9 cellular contexts compared by ENCODE assay signal in the genomic region with DNA sequence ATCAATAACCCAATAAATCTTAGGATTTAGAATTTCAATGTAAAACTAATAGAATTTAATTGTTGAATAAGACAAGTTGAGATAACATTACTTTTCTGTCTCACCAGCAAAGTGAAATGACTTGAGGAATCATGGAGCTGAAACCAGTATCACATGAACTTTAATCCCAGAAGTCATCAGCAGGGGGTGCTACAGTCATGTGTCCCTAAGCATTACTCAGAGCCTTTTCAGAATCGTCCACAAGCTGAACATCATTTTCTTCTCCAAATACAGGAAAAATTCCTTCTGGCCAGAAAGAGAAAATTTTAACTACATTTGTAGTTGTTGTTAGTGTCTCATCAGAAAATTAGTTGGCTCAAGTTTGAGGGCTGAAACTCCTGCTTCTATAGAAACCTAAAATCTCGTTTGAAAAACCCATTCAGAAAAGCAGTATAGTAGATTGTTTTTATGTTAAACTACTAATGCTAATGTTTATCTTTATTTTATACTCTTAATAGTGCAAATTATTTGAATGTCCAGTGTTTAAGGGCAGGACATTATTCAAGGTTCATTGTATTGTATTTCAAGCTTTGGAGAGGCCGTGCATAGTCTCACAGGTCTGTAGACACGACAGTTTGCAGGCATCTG.
A peak's percentile ranks its signal among the peaks of the same experiment; 100 is the strongest.
DNase-seq lines count a peak whose midpoint lies in the region; ATAC-seq and TF ChIP-seq lines count a peak whose summit lies in the region.
"Had no signal": no experiment of that assay in that cellular context is flagged by ENCODE, and none has a peak within 500 bp of the region (broad histone marks: within the 10 kb centered on the region; RNA-seq: fewer than 3 reads in every experiment).

No MANE protein-coding gene starts in this region.

- CTCF ChIA-PET in BJ (lab: Yijun Ruan, JAX): interaction anchor here (0.6 to 3.9 kb wide), 18 partner anchors 10 to 550 kb away, joined by 3 to 29 read pairs (median 3); no protein-coding TSS in a partner anchor

- H3K27ac Mint-ChIP-seq in natural killer cell treated with Interleukin-12 subunit alpha and Interleukin-12 subunit beta and Interleukin-15 and Interleukin-18, amount 100 ng/mL, for 72 hours: no peak overlapping the region
- H3K27ac Mint-ChIP-seq: T-helper 1 cell treated with Interleukin-12 subunit alpha and Interleukin-12 subunit beta and Interleukin-4 antibody, amounts not matched to agents 30 μg/mL and 1 μg/mL, for 36 hours had no signal

- H3K4me1 Mint-ChIP-seq in natural killer cell treated with Interleukin-12 subunit alpha and Interleukin-12 subunit beta and Interleukin-15 and Interleukin-18, amount 100 ng/mL, for 72 hours (ENCODE audit: low read depth in 2 of 2): no peaks in the 10 kb centered on the region

- no peaks in the 10 kb centered on the region for H3K36me3 ChIP-seq in BJ (ENCODE audit: control insufficient read depth, insufficient read depth, low read length)

- ATAC-seq in HG03045 (IDR thresholded peaks at IDR 0.05; ENCODE audit: unreplicated experiment) (peak; percentile 67), GM18870 (IDR thresholded peaks at IDR 0.05; ENCODE audit: unreplicated experiment) (no peak)
- no peak for ATAC-seq in natural killer cell treated with Interleukin-12 subunit alpha and Interleukin-12 subunit beta and Interleukin-15 and Interleukin-18, amount 100 ng/mL, for 72 hours

- no peaks in the 10 kb centered on the region for H3K27me3 ChIP-seq in BJ (ENCODE audit: control insufficient read depth, insufficient read depth, low read length)

- TF ChIP-seq CTCF in BJ (IDR thresholded peaks at IDR 0.05; ENCODE audit: insufficient read depth, low read depth, low read length) (peak; percentile 66), GM12875 (IDR thresholded peaks at IDR 0.05; ENCODE audit: borderline replicate concordance, insufficient read depth, low read depth, low read length) (peak; percentile 55; the same call in 1 of the 2 replicates)

- peaks cover 10% of the 10 kb centered on the region for H3K9me3 Mint-ChIP-seq in natural killer cell treated with Interleukin-12 subunit alpha and Interleukin-12 subunit beta and Interleukin-15 and Interleukin-18, amount 100 ng/mL, for 72 hours
- H3K9me3 Mint-ChIP-seq: T-helper 1 cell treated with Interleukin-12 subunit alpha and Interleukin-12 subunit beta and Interleukin-4 antibody, amounts not matched to agents 30 μg/mL and 1 μg/mL, for 36 hours had no signal

- POLR2A ChIA-PET in BJ (lab: Charles Lee): no interaction called here

- DNase-seq in BJ (ENCODE audit: low read depth) (peak; percentile 4), NCI-H446 treated with DMSO at 0.1 percent for 48 hours (lab: John Stamatoyannopoulos, UW) (peak; percentile 15), cerebellar cortex (ENCODE audit: low spot score) (peak; percentile 30), lung microvascular endothelial cell (ENCODE audit: low read depth in 2 of 2) (peak; percentile 70 to 75)
- no peak for DNase-seq in natural killer cell treated with Interleukin-12 subunit alpha and Interleukin-12 subunit beta and Interleukin-15 and Interleukin-18, amount 100 ng/mL, for 72 hours (ENCODE audit: low spot score)

- no peak overlapping the region for H3K4me3 Mint-ChIP-seq in natural killer cell treated with Interleukin-12 subunit alpha and Interleukin-12 subunit beta and Interleukin-15 and Interleukin-18, amount 100 ng/mL, for 72 hours
- H3K4me3 Mint-ChIP-seq: T-helper 1 cell treated with Interleukin-12 subunit alpha and Interleukin-12 subunit beta and Interleukin-4 antibody, amounts not matched to agents 30 μg/mL and 1 μg/mL, for 36 hours had no signal

- no peaks in the 10 kb centered on the region for H3K36me3 Mint-ChIP-seq in natural killer cell treated with Interleukin-12 subunit alpha and Interleukin-12 subunit beta and Interleukin-15 and Interleukin-18, amount 100 ng/mL, for 72 hours

- no peaks in the 10 kb centered on the region for H3K27me3 Mint-ChIP-seq in natural killer cell treated with Interleukin-12 subunit alpha and Interleukin-12 subunit beta and Interleukin-15 and Interleukin-18, amount 100 ng/mL, for 72 hours

- H3K4me3 ChIP-seq in BJ (ENCODE audit: low read depth, low read length) (no peak overlapping the region), GM12875 (ENCODE audit: low read depth, low read length) (no peak overlapping the region)
